ENCODE assay signal across 8 cellular contexts in the genomic region with DNA sequence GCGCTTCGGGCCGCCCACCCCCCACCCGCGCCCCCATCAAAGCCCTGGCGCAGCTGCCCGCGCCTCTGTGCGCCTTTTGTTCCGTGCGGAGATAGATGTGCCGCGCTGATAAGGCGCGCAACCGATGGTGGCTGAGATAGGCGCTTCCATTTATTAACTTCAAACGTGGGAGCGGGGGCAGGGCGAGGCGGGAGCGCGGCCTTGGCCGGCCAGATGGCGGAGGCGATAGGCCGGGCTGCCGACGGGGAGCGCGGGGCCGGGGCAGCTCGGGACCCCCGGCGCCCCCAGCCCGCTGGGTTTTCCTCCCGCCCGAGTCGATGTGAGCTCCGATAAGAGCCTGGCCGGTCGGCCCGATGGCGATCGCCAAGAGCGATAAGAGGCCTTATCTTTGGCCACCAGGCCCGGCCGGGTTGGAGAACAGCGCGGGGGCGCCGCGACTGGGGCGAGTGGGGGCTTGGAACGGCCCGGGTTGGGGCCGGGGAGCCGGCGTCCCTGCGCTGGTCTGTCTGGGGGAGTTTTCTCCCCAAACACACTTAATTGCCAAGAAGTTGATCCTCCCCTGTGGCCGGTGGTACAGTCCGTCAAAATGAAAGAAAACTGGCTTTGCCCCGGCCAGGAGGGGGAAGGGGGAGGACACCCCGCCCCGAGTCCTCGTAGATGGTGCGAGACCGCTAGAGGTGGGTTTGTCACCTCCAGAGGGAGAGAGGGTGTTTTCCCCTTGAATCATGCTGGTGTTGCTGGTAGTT. TPM values are rescaled to one million over a fixed set of nuclear protein-coding genes. Genes with fewer than 3 reads are reported as not detected.
DNase-seq lines count a peak whose midpoint lies in the region; ATAC-seq and TF ChIP-seq lines count a peak whose summit lies in the region.

No MANE protein-coding gene starts in this region.

- no peaks in the 10 kb centered on the region for H3K9me2 ChIP-seq in GM23338 (ENCODE audit: insufficient read depth)

- H3K4me1 ChIP-seq in GM23338 (ENCODE audit: insufficient read depth) = peaks cover 9% of the 10 kb centered on the region

- H3K9me3 Mint-ChIP-seq in GM23338 = peaks cover 3% of the 10 kb centered on the region; the same call in 1 of the 3 replicates
- H3K9me3 Mint-ChIP-seq in activated naive CD8-positive, alpha-beta T cell (ENCODE audit: low read depth) = no peaks in the 10 kb centered on the region
- H3K9me3 Mint-ChIP-seq in immature natural killer cell = no peaks in the 10 kb centered on the region

- H3K27ac ChIP-seq in GM23338 (ENCODE audit: low read depth) = no peak overlapping the region

- peaks cover 61% of the 10 kb centered on the region for H3K27me3 ChIP-seq in GM23338 (ENCODE audit: insufficient read depth)

- H3K4me1 Mint-ChIP-seq in GM23338 (peaks cover 16% of the 10 kb centered on the region; the same call in 2 of the 3 replicates), immature natural killer cell (peaks cover 51 to 53% of the 10 kb centered on the region in 2 donors)
- peaks cover 31% of the 10 kb centered on the region for H3K4me1 Mint-ChIP-seq in activated naive CD8-positive, alpha-beta T cell (ENCODE audit: low read depth)

- H4K20me1 ChIP-seq in GM23338 (replicated peaks; ENCODE audit: insufficient read depth) = no peaks in the 10 kb centered on the region; the same call in 1 of the 2 replicates

- 0 out of 2 replicates have a peak, but pooled peaks cover 3% of the 10 kb centered on the region for H3F3A ChIP-seq in GM23338 (replicated peaks; ENCODE audit: low read depth)

- peak overlapping the region; percentile 72 for H3K4me3 ChIP-seq in GM23338

- ATAC-seq in GM23338 = peak; percentile 8

- H3K4me3 Mint-ChIP-seq in GM23338 (peak overlapping the region; percentile 73), immature natural killer cell (peak overlapping the region; percentile 91 to 95 (median 94))
- peak overlapping the region; percentile 91 for H3K4me3 Mint-ChIP-seq in activated naive CD8-positive, alpha-beta T cell

- in situ Hi-C loops in Caki2 (cut with HindIII; ENCODE audit: low pct_unique_long_range_greater_than_20kb, low sequenced_read_pairs) = no loop called here

- DNase-seq in Caki2 (ENCODE audit: low read depth) = peak; percentile 68
- DNase-seq in GM23338 (ENCODE audit: low spot score) = peak; percentile 66
- DNase-seq in immature natural killer cell = peak; percentile 93 to 95 (median 93)
- peak; percentile 82 to 83 for DNase-seq in stimulated activated CD4-positive, alpha-beta T cell treated with anti-CD3 and anti-CD28 coated beads, Interleukin-2, amount 100 ng/mL, for 24 hours
- DNase-seq in iPS-NIHi11 (ENCODE audit: low spot score) = no peak
- DNase-seq in AML-193 (lab: John Stamatoyannopoulos, UW) = no peak

- peaks cover 49% of the 10 kb centered on the region for H3K27me3 Mint-ChIP-seq in GM23338 (ENCODE audit: insufficient read depth, low read depth, poor library complexity)
- no peaks in the 10 kb centered on the region for H3K27me3 Mint-ChIP-seq in activated naive CD8-positive, alpha-beta T cell
- H3K27me3 Mint-ChIP-seq in immature natural killer cell (ENCODE audit: low read depth in 3 of 3) = peaks cover 16 to 42% (median 26%) of the 10 kb centered on the region in 3 donors

- H3K27ac Mint-ChIP-seq in GM23338 (no peak overlapping the region), immature natural killer cell (peak overlapping the region; percentile 99 to 100 (median 99))
- peak overlapping the region; percentile 99 for H3K27ac Mint-ChIP-seq in activated naive CD8-positive, alpha-beta T cell

- 0 out of 2 replicates have a peak, but pooled peaks have one; percentile 16 for TF ChIP-seq POLR2A in Raji (IDR thresholded peaks at IDR 0.05; ENCODE audit: insufficient read depth, low read depth, low read length)

- no peaks in the 10 kb centered on the region for H3K36me3 ChIP-seq in GM23338 (ENCODE audit: insufficient read depth)

- 0 out of 4 replicates have a peak, but pooled peaks of 1 of the 2 experiments have one; percentile 0 for TF ChIP-seq CTCF in GM23338 (conservative IDR thresholded peaks at IDR 0.05; ENCODE audit: low read depth in 2 of 2)

- H3K36me3 Mint-ChIP-seq in GM23338 (ENCODE audit: low read depth) (no peaks in the 10 kb centered on the region), immature natural killer cell (no peaks in the 10 kb centered on the region)
- no peaks in the 10 kb centered on the region for H3K36me3 Mint-ChIP-seq in activated naive CD8-positive, alpha-beta T cell

- peak overlapping the region; percentile 88 for H3K4me2 ChIP-seq in GM23338

- no peaks in the 10 kb centered on the region for H3K79me2 ChIP-seq in GM23338 (replicated peaks; ENCODE audit: insufficient read depth)

- H2AFZ ChIP-seq in GM23338 = peak overlapping the region; percentile 89

TF ChIP-seq in GM23338, 12 proteins besides CTCF, POLR2A, EP300 and RAD21:
- TF ChIP-seq EZH2 (IDR thresholded peaks at IDR 0.05; ENCODE audit: low read depth, unreplicated experiment) (no peak), ZNF331 (CRISPR knock-in tag; IDR thresholded peaks at IDR 0.05; ENCODE audit: low read depth) (no peak)

RNA-seq across cellular contexts. Expression of gene ZFPM1, which starts 2.7 kb away (rescaled TPM):
- total RNA-seq in Caki2 (2014; rRNA removed; shearing (Covaris generic); ENCODE audit: low replicate concordance) = 0.35 and 1.3 TPM in 2 replicates
- 2.2 and 2.4 TPM in 2 replicates for total RNA-seq in GM23338 (2014; rRNA removed; shearing (Covaris generic))
- polyA plus RNA-seq in GM23338 (2016; fragmentation: Nextera tagmentation; extraction: Ambion mirVana) (0.53 and 0.61 TPM in 2 replicates), immature natural killer cell (under 1 TPM in 2 of 3 donors, not detected in 1; 0.14 to 0.75 TPM)

Comparison
In these comparisons a context has a peak if more than half of its experiments do, and no peak if none do; other contexts are left out.
1. DNase-seq: peak in Caki2 (single experiment), GM23338 (single experiment), immature natural killer cell (3 of 3) and stimulated activated CD4-positive, alpha-beta T cell treated with anti-CD3 and anti-CD28 coated beads, Interleukin-2, amount 100 ng/mL, for 24 hours (2 of 2); none in iPS-NIHi11 (single experiment) and AML-193 (0 of 2).
2. Peak in every context shown above with its lines, with median percentiles within 50 percentile points of each other: H3K4me3 Mint-ChIP-seq.